ENCODE assay signal across 12 cellular contexts in the genomic region with DNA sequence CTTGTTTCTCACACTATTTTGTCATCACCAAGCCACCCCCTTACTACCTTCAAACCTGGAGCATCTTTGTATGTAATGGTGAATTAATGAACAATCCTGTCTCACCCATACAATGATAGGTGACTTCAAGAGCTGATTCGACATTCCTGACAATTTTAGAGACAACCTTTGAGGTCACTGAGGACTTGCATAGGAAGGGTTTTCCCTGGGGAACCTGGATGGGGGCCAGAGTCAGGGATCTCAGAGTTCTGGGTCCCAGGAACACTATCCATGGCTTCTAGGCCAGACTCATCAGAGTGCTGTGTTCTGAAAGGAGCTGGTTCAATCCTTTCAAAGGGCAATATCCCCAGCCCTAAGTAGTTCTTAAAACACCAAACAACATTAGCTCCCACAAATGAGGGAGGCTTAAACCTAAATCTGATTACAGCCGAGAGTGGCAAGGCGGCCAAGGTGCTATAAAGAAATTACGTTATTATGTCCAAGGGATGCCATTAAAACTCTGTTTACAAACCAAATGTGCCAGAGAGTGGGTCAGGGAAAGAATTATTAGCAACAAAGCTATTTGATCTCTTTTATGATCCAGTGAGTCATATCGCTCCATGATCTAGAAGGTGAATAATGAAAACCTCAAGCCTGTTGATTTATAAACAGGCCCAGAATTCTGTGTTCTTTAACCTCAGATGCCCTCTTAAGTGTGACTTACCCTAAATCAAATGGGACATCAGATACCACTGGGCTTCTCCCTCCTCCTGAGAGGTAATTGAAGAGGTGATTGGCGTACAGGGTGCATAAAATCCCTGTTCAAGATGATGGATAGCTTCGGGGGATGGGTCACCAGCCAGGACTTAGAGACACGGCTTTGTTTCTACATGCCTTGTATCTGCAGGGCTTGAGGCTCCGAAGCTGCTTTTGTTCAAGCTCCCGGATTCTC.
A peak's percentile ranks its signal among the peaks of the same experiment; 100 is the strongest.
DNase-seq lines count a peak whose midpoint lies in the region; ATAC-seq and TF ChIP-seq lines count a peak whose summit lies in the region.
"Had no signal": no experiment of that assay in that cellular context is flagged by ENCODE, and none has a peak within 500 bp of the region (broad histone marks: within the 10 kb centered on the region; RNA-seq: fewer than 3 reads in every experiment).

No MANE protein-coding gene starts in this region.

- TF ChIP-seq CTCF in kidney epithelial cell (IDR thresholded peaks at IDR 0.05; ENCODE audit: insufficient read depth, low read length, poor library complexity, severe bottlenecking) = no peak

- no peak overlapping the region for H3K4me3 ChIP-seq in kidney epithelial cell (ENCODE audit: low read depth, low read length)
- H3K4me3 ChIP-seq: right lobe of liver, SJSA1 had no signal

- peak; percentile 63 for ATAC-seq in SK-N-SH treated with all-trans-retinoic acid at 6 μM for 48 hours
- no peak for ATAC-seq in GM18873 (IDR thresholded peaks at IDR 0.05; ENCODE audit: low FRiP score, unreplicated experiment)
- ATAC-seq: right lobe of liver had no signal

- H3K36me3 ChIP-seq in kidney epithelial cell (ENCODE audit: control insufficient read depth, insufficient read depth, low read length) = no peaks in the 10 kb centered on the region
- H3K36me3 ChIP-seq: right lobe of liver had no signal

- DNase-seq in NCI-H187 (lab: John Stamatoyannopoulos, UW) (peak; percentile 9 to 37), NCI-H187 treated with DMSO at 0.1 percent for 48 hours (lab: John Stamatoyannopoulos, UW) (no peak), kidney epithelial cell (ENCODE audit: low read depth) (peak; percentile 32), medulla oblongata (ENCODE audit: extremely low spot score) (no peak), cerebellar cortex (ENCODE audit: low spot score) (no peak)
- DNase-seq in NK-92 treated with Interleukin-12 subunit alpha and Interleukin-12 subunit beta, amount 100 ng/mL, for 24 hours (lab: John Stamatoyannopoulos, UW) = no peak
- DNase-seq: foreskin melanocyte, GDM1, right lobe of liver had no signal

- no peaks in the 10 kb centered on the region for H3K27me3 ChIP-seq in kidney epithelial cell (ENCODE audit: control insufficient read depth, insufficient read depth, low read length)
- H3K27me3 ChIP-seq: right lobe of liver, SJSA1 had no signal

TF ChIP-seq in SK-N-SH treated with all-trans-retinoic acid at 6 μM for 48 hours, 23 proteins besides CTCF, POLR2A, EP300 and RAD21:
- TF ChIP-seq ZFP3 (CRISPR knock-in tag; IDR thresholded peaks at IDR 0.05) = no peak
- TF ChIP-seq TOX (CRISPR knock-in tag; IDR thresholded peaks at IDR 0.05; ENCODE audit: borderline replicate concordance) = peak; percentile 41; the same call in 1 of the 2 replicates
- no peak for TF ChIP-seq CSRNP3 (CRISPR knock-in tag; IDR thresholded peaks at IDR 0.05)
- TF ChIP-seq CSDC2 (CRISPR knock-in tag; IDR thresholded peaks at IDR 0.05) = no peak
- TF ChIP-seq, protein P1, sequence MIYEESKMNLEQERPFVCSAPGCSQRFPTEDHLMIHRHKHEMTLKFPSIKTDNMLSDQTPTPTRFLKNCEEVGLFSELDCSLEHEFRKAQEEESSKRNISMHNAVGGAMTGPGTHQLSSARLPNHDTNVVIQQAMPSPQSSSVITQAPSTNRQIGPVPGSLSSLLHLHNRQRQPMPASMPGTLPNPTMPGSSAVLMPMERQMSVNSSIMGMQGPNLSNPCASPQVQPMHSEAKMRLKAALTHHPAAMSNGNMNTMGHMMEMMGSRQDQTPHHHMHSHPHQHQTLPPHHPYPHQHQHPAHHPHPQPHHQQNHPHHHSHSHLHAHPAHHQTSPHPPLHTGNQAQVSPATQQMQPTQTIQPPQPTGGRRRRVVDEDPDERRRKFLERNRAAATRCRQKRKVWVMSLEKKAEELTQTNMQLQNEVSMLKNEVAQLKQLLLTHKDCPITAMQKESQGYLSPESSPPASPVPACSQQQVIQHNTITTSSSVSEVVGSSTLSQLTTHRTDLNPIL (CRISPR knock-in tag; IDR thresholded peaks at IDR 0.05; ENCODE audit: low read depth) = no peak
- no peak for TF ChIP-seq ZNF8 (CRISPR knock-in tag; IDR thresholded peaks at IDR 0.05)
- TF ChIP-seq ZC3H10 (CRISPR knock-in tag; IDR thresholded peaks at IDR 0.05) = no peak

Comparison
In these comparisons a context has a peak if more than half of its experiments do, and no peak if none do; other contexts are left out.
1. DNase-seq: peak in NCI-H187 (2 of 2) and kidney epithelial cell (single experiment); none in NCI-H187 treated with DMSO at 0.1 percent for 48 hours (single experiment), NK-92 treated with Interleukin-12 subunit alpha and Interleukin-12 subunit beta, amount 100 ng/mL, for 24 hours (single experiment), medulla oblongata (single experiment) and cerebellar cortex (single experiment).